14 cellular contexts compared by ENCODE assay signal in genomic region chr6:38942442-38942841, GRCh38.
A peak's percentile ranks its signal among the peaks of the same experiment; 100 is the strongest.
DNase-seq lines count a peak whose midpoint lies in the region; ATAC-seq and TF ChIP-seq lines count a peak whose summit lies in the region.
"Had no signal": no experiment of that assay in that cellular context is flagged by ENCODE, and none has a peak within 500 bp of the region (broad histone marks: within the 10 kb centered on the region; RNA-seq: fewer than 3 reads in every experiment).

No MANE protein-coding gene starts in this region.

- H3K9me3 ChIP-seq in right lobe of liver: no peaks in the 10 kb centered on the region
- H3K9me3 ChIP-seq: HAP-1 had no signal

- no peaks in the 10 kb centered on the region for H4K20me1 ChIP-seq in GM23338 (replicated peaks; ENCODE audit: insufficient read depth)

- H3K27ac ChIP-seq in GM23338 (ENCODE audit: low read depth): no peak overlapping the region
- no peak overlapping the region for H3K27ac ChIP-seq in right lobe of liver

- H3K9me2 ChIP-seq in GM23338 (ENCODE audit: insufficient read depth): no peaks in the 10 kb centered on the region

- 83% methylated on average over 3 of the region's 4 CpGs for WGBS in right lobe of liver (ENCODE audit: insufficient coverage, low coverage, low lambda C conversion rate, missing lambda C conversion rate)

- CTCF ChIA-PET in WTC11 (lab: Charles Lee): interaction anchor here (1.7 kb wide), 1 partner anchor 54 kb away, joined by 6 read pairs; no protein-coding TSS in a partner anchor

- POLR2A ChIA-PET in WTC11 (lab: Charles Lee): no interaction called here

- H3K27me3 Mint-ChIP-seq in GM23338 (ENCODE audit: insufficient read depth, low read depth, poor library complexity): no peaks in the 10 kb centered on the region
- H3K27me3 Mint-ChIP-seq in WTC11 (ENCODE audit: low read depth): peaks cover 3% of the 10 kb centered on the region; the same call in 1 of the 2 replicates

- H3K36me3 Mint-ChIP-seq in GM23338 (ENCODE audit: low read depth) (no peaks in the 10 kb centered on the region), WTC11 (no peaks in the 10 kb centered on the region)
- H3K36me3 Mint-ChIP-seq: CD8-positive, alpha-beta memory T cell had no signal

- TF ChIP-seq CTCF in GM23338 (conservative IDR thresholded peaks at IDR 0.05; ENCODE audit: low read depth in 2 of 2): no peak
- no peak for TF ChIP-seq CTCF in WTC11 (IDR thresholded peaks at IDR 0.05)
- no peak for TF ChIP-seq CTCF in right lobe of liver (IDR thresholded peaks at IDR 0.05)
- TF ChIP-seq CTCF in omental fat pad (IDR thresholded peaks at IDR 0.05): no peak

- no peak overlapping the region for H3K4me2 ChIP-seq in GM23338

- intact Hi-C loops in right lobe of liver (cut with DNase I): no loop called here

- H2AFZ ChIP-seq in GM23338: no peak overlapping the region

- ATAC-seq in GM23338: peak; percentile 26; the same call in 1 of the 3 replicates
- peak; percentile 32; the same call in 1 of the 2 replicates for ATAC-seq in WTC11
- ATAC-seq in right lobe of liver: peak; percentile 24 to 87 (median 66)
- no peak for ATAC-seq in omental fat pad (ENCODE audit: low FRiP score)

- H3K79me2 ChIP-seq in GM23338 (replicated peaks; ENCODE audit: insufficient read depth): no peaks in the 10 kb centered on the region

- H3K4me3 ChIP-seq in GM23338: no peak overlapping the region
- H3K4me3 ChIP-seq in right lobe of liver: no peak overlapping the region
- H3K4me3 ChIP-seq: HAP-1 had no signal

- H3K4me1 ChIP-seq in GM23338 (ENCODE audit: insufficient read depth) (no peaks in the 10 kb centered on the region; the same call in 1 of the 2 replicates), right lobe of liver (no peaks in the 10 kb centered on the region)
- H3K4me1 ChIP-seq: HAP-1 had no signal

- no peak for TF ChIP-seq POLR2A in right lobe of liver (IDR thresholded peaks at IDR 0.05)

- DNase-seq in GM23338 (ENCODE audit: low spot score): no peak
- DNase-seq in WTC11 (ENCODE audit: low spot score): no peak
- DNase-seq in right lobe of liver: peak in 1 of 3 donors; percentile 52
- no peak for DNase-seq in middle frontal gyrus (ENCODE audit: extremely low spot score, low spot score)
- no peak for DNase-seq in omental fat pad (ENCODE audit: low spot score)
- no peak for DNase-seq in NCI-H146 (lab: John Stamatoyannopoulos, UW)
- DNase-seq: C1 segment of cervical spinal cord; CD8-positive, alpha-beta memory T cell; DMS 273 treated with DMSO at 0.1 percent for 48 hours; DMS79; GF-D8; GOT3; HFFc6 had no signal

- H3K4me3 Mint-ChIP-seq in GM23338 (no peak overlapping the region), WTC11 (no peak overlapping the region)
- H3K4me3 Mint-ChIP-seq: CD8-positive, alpha-beta memory T cell; HFFc6 had no signal

- no peaks in the 10 kb centered on the region for H3F3A ChIP-seq in GM23338 (replicated peaks; ENCODE audit: low read depth)

- H3K27ac Mint-ChIP-seq in GM23338 (no peak overlapping the region), WTC11 (no peak overlapping the region)
- H3K27ac Mint-ChIP-seq: HFFc6 had no signal

- no peaks in the 10 kb centered on the region for H3K36me3 ChIP-seq in GM23338 (ENCODE audit: insufficient read depth)
- no peaks in the 10 kb centered on the region for H3K36me3 ChIP-seq in right lobe of liver
- H3K36me3 ChIP-seq: HAP-1 had no signal

- H3K9me3 Mint-ChIP-seq in GM23338 (no peaks in the 10 kb centered on the region), WTC11 (peaks cover 9% of the 10 kb centered on the region)
- H3K9me3 Mint-ChIP-seq: CD8-positive, alpha-beta memory T cell had no signal

- H3K27me3 ChIP-seq in GM23338 (ENCODE audit: insufficient read depth) (no peaks in the 10 kb centered on the region), right lobe of liver (no peaks in the 10 kb centered on the region)

- H3K4me1 Mint-ChIP-seq in GM23338 (peaks cover 3% of the 10 kb centered on the region; the same call in 1 of the 3 replicates), WTC11 (0 out of 2 replicates have a peak, but pooled peaks cover 3% of the 10 kb centered on the region)
- H3K4me1 Mint-ChIP-seq: CD8-positive, alpha-beta memory T cell had no signal

TF ChIP-seq in GM23338, 12 proteins besides CTCF, POLR2A, EP300 and RAD21 (continues in another document):
- TF ChIP-seq ZNF331 (CRISPR knock-in tag; IDR thresholded peaks at IDR 0.05; ENCODE audit: low read depth) (no peak), EZH2phosphoT487 (IDR thresholded peaks at IDR 0.05; ENCODE audit: unreplicated experiment) (no peak), NANOG (IDR thresholded peaks at IDR 0.05; ENCODE audit: borderline replicate concordance) (no peak), STAT1 (IDR thresholded peaks at IDR 0.05; ENCODE audit: unreplicated experiment) (no peak), REST (IDR thresholded peaks at IDR 0.05; ENCODE audit: unreplicated experiment) (no peak), POLR2AphosphoS5 (IDR thresholded peaks at IDR 0.05; ENCODE audit: low read depth) (no peak)

TF ChIP-seq in WTC11, 78 proteins besides CTCF, POLR2A, EP300 and RAD21:
- TF ChIP-seq JUN (CRISPR knock-in tag; IDR thresholded peaks at IDR 0.05) (no peak), GRHL2 (CRISPR knock-in tag; IDR thresholded peaks at IDR 0.05; ENCODE audit: insufficient replicate concordance, severe bottlenecking) (no peak), MLX (CRISPR knock-in tag; IDR thresholded peaks at IDR 0.05) (no peak), FOXP1 (CRISPR knock-in tag; IDR thresholded peaks at IDR 0.05; ENCODE audit: borderline replicate concordance) (no peak), CREB1 (CRISPR knock-in tag; IDR thresholded peaks at IDR 0.05) (no peak), NFE2L1 (CRISPR knock-in tag; IDR thresholded peaks at IDR 0.05) (no peak)
